Comparison of ENCODE assay signal across 14 cellular contexts in genomic region chr1:9150582-9151290, GRCh38. TPM values are rescaled to one million over a fixed set of nuclear protein-coding genes. Genes with fewer than 3 reads are reported as not detected.
A peak's percentile ranks its signal among the peaks of the same experiment; 100 is the strongest.
DNase-seq lines count a peak whose midpoint lies in the region; ATAC-seq and TF ChIP-seq lines count a peak whose summit lies in the region.
"Had no signal": no experiment of that assay in that cellular context is flagged by ENCODE, and none has a peak within 500 bp of the region (broad histone marks: within the 10 kb centered on the region; RNA-seq: fewer than 3 reads in every experiment).

No MANE protein-coding gene starts in this region.

- H3K4me1 ChIP-seq in right cardiac atrium (ENCODE audit: control insufficient read depth, insufficient read depth, low read length) (peaks cover 2% of the 10 kb centered on the region), gastrocnemius medialis (peaks cover 11% of the 10 kb centered on the region in 2 donors)

- TF ChIP-seq CTCF in AG10803 (conservative IDR thresholded peaks at IDR 0.05; ENCODE audit: low read length) (no peak), brain (conservative IDR thresholded peaks at IDR 0.05) (no peak), gastrocnemius medialis (IDR thresholded peaks at IDR 0.05 in 4 of 5, conservative IDR thresholded peaks at IDR 0.05 in 1 of 5) (no peak)

- DNase-seq in AG10803 (ENCODE audit: low read depth): peak; percentile 62
- peak; percentile 73 to 87 (median 77) for DNase-seq in right cardiac atrium
- peak in 1 of 2 donors; percentile 34 for DNase-seq in gastrocnemius medialis
- no peak for DNase-seq in activated CD8-positive, alpha-beta memory T cell treated with anti-CD3 and anti-CD28 coated beads, Interleukin-2, amount 10 ng/mL, durations not matched to agents 7 days and 5 days
- no peak for DNase-seq in NCI-H187 treated with DMSO at 0.1 percent for 48 hours (lab: John Stamatoyannopoulos, UW)
- no peak for DNase-seq in UCSD-AML1 (lab: John Stamatoyannopoulos, UW; ENCODE audit: unreplicated experiment)
- DNase-seq: activated CD4-positive, alpha-beta T cell treated with anti-CD3 and anti-CD28 coated beads, Interleukin-2, amount 10 ng/mL, durations not matched to agents 24 days and 14 days; amniotic stem cell; NCI-H2107; NCI-H82; SHP77 treated with DMSO at 0.1 percent for 48 hours had no signal

- TF ChIP-seq POLR2A in gastrocnemius medialis (IDR thresholded peaks at IDR 0.05): no peak

- H3K27me3 ChIP-seq in right cardiac atrium (ENCODE audit: control insufficient read depth, insufficient read depth) (no peaks in the 10 kb centered on the region), gastrocnemius medialis (no peaks in the 10 kb centered on the region)

- peaks cover 7% of the 10 kb centered on the region for H3K36me3 Mint-ChIP-seq in brain
- peaks cover 3% of the 10 kb centered on the region for H3K36me3 Mint-ChIP-seq in activated CD8-positive, alpha-beta memory T cell treated with anti-CD3 and anti-CD28 coated beads, Interleukin-2, amount 10 ng/mL, durations not matched to agents 7 days and 5 days
- H3K36me3 Mint-ChIP-seq: natural killer cell treated with Interleukin-12 subunit alpha and Interleukin-12 subunit beta and Interleukin-15 and Interleukin-18, amount 100 ng/mL, for 72 hours had no signal

- peak overlapping the region in 3 of 5 experiments; percentile 2 to 44 (median 35) for H3K4me3 Mint-ChIP-seq in brain
- H3K4me3 Mint-ChIP-seq in activated CD8-positive, alpha-beta memory T cell treated with anti-CD3 and anti-CD28 coated beads, Interleukin-2, amount 10 ng/mL, durations not matched to agents 7 days and 5 days: no peak overlapping the region
- H3K4me3 Mint-ChIP-seq: activated CD4-positive, alpha-beta T cell treated with anti-CD3 and anti-CD28 coated beads, Interleukin-2, amount 10 ng/mL, durations not matched to agents 24 days and 14 days; natural killer cell treated with Interleukin-12 subunit alpha and Interleukin-12 subunit beta and Interleukin-15 and Interleukin-18, amount 100 ng/mL, for 72 hours had no signal

- no peaks in the 10 kb centered on the region for H3K27me3 Mint-ChIP-seq in brain
- no peaks in the 10 kb centered on the region for H3K27me3 Mint-ChIP-seq in activated CD8-positive, alpha-beta memory T cell treated with anti-CD3 and anti-CD28 coated beads, Interleukin-2, amount 10 ng/mL, durations not matched to agents 7 days and 5 days
- H3K27me3 Mint-ChIP-seq: activated CD4-positive, alpha-beta T cell treated with anti-CD3 and anti-CD28 coated beads, Interleukin-2, amount 10 ng/mL, durations not matched to agents 24 days and 14 days; natural killer cell treated with Interleukin-12 subunit alpha and Interleukin-12 subunit beta and Interleukin-15 and Interleukin-18, amount 100 ng/mL, for 72 hours had no signal

- CTCF ChIA-PET in activated CD8-positive, alpha-beta memory T cell treated with anti-CD3 and anti-CD28 coated beads, Interleukin-2, amount 10 ng/mL, durations not matched to agents 7 days and 5 days (lab: Charles Lee): interaction anchor here (0.6 to 2.3 kb wide), 2 partner anchors 8 to 69 kb away, joined by 3 to 9 read pairs; no protein-coding TSS in a partner anchor

- H3K27ac ChIP-seq in right cardiac atrium (ENCODE audit: low read length) (peak overlapping the region; percentile 32), gastrocnemius medialis (peak overlapping the region; percentile 65 to 75 (median 71))

- H3K9me3 ChIP-seq in right cardiac atrium (ENCODE audit: control insufficient read depth, low read length): no peaks in the 10 kb centered on the region
- no peaks in the 10 kb centered on the region for H3K9me3 ChIP-seq in gastrocnemius medialis

- peak overlapping the region; percentile 40 to 95 (median 80) for H3K27ac Mint-ChIP-seq in brain
- no peak overlapping the region for H3K27ac Mint-ChIP-seq in activated CD8-positive, alpha-beta memory T cell treated with anti-CD3 and anti-CD28 coated beads, Interleukin-2, amount 10 ng/mL, durations not matched to agents 7 days and 5 days
- H3K27ac Mint-ChIP-seq: activated CD4-positive, alpha-beta T cell treated with anti-CD3 and anti-CD28 coated beads, Interleukin-2, amount 10 ng/mL, durations not matched to agents 24 days and 14 days; natural killer cell treated with Interleukin-12 subunit alpha and Interleukin-12 subunit beta and Interleukin-15 and Interleukin-18, amount 100 ng/mL, for 72 hours had no signal

- intact Hi-C loops in right cardiac atrium (cut with DNase I) (no loop called here), gastrocnemius medialis (cut with DNase I; ENCODE audit: low total_unique reads) (loop anchor here (5.0 kb wide), 1 partner anchor 53 kb away; no protein-coding TSS in a partner anchor)

- H3K36me3 ChIP-seq in gastrocnemius medialis: no peaks in the 10 kb centered on the region

- peaks cover 38% of the 10 kb centered on the region for H3K4me1 Mint-ChIP-seq in brain
- H3K4me1 Mint-ChIP-seq in activated CD8-positive, alpha-beta memory T cell treated with anti-CD3 and anti-CD28 coated beads, Interleukin-2, amount 10 ng/mL, durations not matched to agents 7 days and 5 days: no peaks in the 10 kb centered on the region
- H3K4me1 Mint-ChIP-seq: activated CD4-positive, alpha-beta T cell treated with anti-CD3 and anti-CD28 coated beads, Interleukin-2, amount 10 ng/mL, durations not matched to agents 24 days and 14 days had no signal

- peak; percentile 82 to 86 for ATAC-seq in right cardiac atrium
- peak; percentile 45 to 62 for ATAC-seq in gastrocnemius medialis
- ATAC-seq in activated CD8-positive, alpha-beta memory T cell treated with anti-CD3 and anti-CD28 coated beads, Interleukin-2, amount 10 ng/mL, durations not matched to agents 7 days and 5 days: no peak
- ATAC-seq in HG03196 (IDR thresholded peaks at IDR 0.05; ENCODE audit: unreplicated experiment): no peak
- ATAC-seq: natural killer cell treated with Interleukin-12 subunit alpha and Interleukin-12 subunit beta and Interleukin-15 and Interleukin-18, amount 100 ng/mL, for 72 hours had no signal

- in situ Hi-C loops in gastrocnemius medialis (cut with MboI; ENCODE audit: low sequenced_read_pairs in 4 of 4): no loop called here

- H3K9me3 Mint-ChIP-seq in brain: no peaks in the 10 kb centered on the region
- H3K9me3 Mint-ChIP-seq in activated CD8-positive, alpha-beta memory T cell treated with anti-CD3 and anti-CD28 coated beads, Interleukin-2, amount 10 ng/mL, durations not matched to agents 7 days and 5 days (ENCODE audit: low read depth): no peaks in the 10 kb centered on the region
- H3K9me3 Mint-ChIP-seq: activated CD4-positive, alpha-beta T cell treated with anti-CD3 and anti-CD28 coated beads, Interleukin-2, amount 10 ng/mL, durations not matched to agents 24 days and 14 days; natural killer cell treated with Interleukin-12 subunit alpha and Interleukin-12 subunit beta and Interleukin-15 and Interleukin-18, amount 100 ng/mL, for 72 hours had no signal

- WGBS in right cardiac atrium: 49% methylated on average over 16 of the region's 16 CpGs

- H3K4me3 ChIP-seq in AG10803 (ENCODE audit: low read length): no peak overlapping the region
- H3K4me3 ChIP-seq in right cardiac atrium (ENCODE audit: low read length): no peak overlapping the region
- H3K4me3 ChIP-seq in gastrocnemius medialis: no peak overlapping the region

RNA-seq across cellular contexts. Expression of gene GPR157, which starts 21.8 kb away (rescaled TPM):
- polyA plus RNA-seq in brain (ENCODE audit: insufficient read depth, low read depth, low replicate concordance) (0.15 TPM), right cardiac atrium (7.3 TPM)
- total RNA-seq in right cardiac atrium (10 to 100 TPM; 23.3 to 28.7 (median 25.9) TPM), gastrocnemius medialis (10 to 100 TPM; 12.9 to 38.1 (median 18.9) TPM)
- 1 to 10 TPM; 3.6 to 4.5 TPM for total RNA-seq in activated CD8-positive, alpha-beta memory T cell treated with anti-CD3 and anti-CD28 coated beads, Interleukin-2, amount 10 ng/mL, durations not matched to agents 7 days and 5 days

Comparison
In these comparisons a context has a peak if more than half of its experiments do, and no peak if none do; other contexts are left out.
1. DNase-seq: peak in AG10803 (single experiment) and right cardiac atrium (3 of 3); none in activated CD8-positive, alpha-beta memory T cell treated with anti-CD3 and anti-CD28 coated beads, Interleukin-2, amount 10 ng/mL, durations not matched to agents 7 days and 5 days (single experiment), NCI-H187 treated with DMSO at 0.1 percent for 48 hours (single experiment) and UCSD-AML1 (single experiment).
2. ATAC-seq: peak in right cardiac atrium (2 of 2) and gastrocnemius medialis (2 of 2); none in activated CD8-positive, alpha-beta memory T cell treated with anti-CD3 and anti-CD28 coated beads, Interleukin-2, amount 10 ng/mL, durations not matched to agents 7 days and 5 days (single experiment) and HG03196 (single experiment).